8 cellular contexts compared by ENCODE assay signal in the genomic region with DNA sequence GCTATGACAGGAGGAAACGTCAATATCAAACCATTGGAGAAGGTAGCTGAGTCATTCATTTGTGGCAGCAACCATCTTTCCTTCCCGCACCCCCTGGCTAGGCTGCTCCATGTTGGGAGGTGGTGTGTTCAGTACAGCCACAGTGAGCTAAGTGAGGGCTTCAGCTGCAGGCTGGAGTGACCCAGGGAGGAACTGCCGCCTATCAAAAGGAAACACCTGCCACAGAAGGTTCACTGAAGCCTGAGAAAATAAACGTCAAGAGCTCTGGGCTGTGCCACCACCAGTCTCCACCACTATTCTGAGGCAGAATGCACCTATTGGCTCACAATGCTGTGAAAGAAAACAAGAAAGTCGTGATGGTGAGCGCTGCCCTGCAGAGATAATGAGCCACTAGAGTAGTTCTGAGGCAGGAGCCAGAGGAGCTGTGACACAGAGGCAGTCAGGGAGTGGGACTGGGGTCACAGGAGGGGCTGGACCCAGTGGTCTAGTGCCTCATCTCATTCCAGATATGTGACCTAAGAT. TPM values are rescaled to one million over a fixed set of nuclear protein-coding genes. Genes with fewer than 3 reads are reported as not detected.
DNase-seq lines count a peak whose midpoint lies in the region; ATAC-seq lines count a peak whose summit lies in the region.

No MANE protein-coding gene starts in this region.

- peak; percentile 46 for ATAC-seq in GM19035 (IDR thresholded peaks at IDR 0.05; ENCODE audit: unreplicated experiment)
- peak; percentile 59 for ATAC-seq in HG03196 (IDR thresholded peaks at IDR 0.05; ENCODE audit: unreplicated experiment)

- peaks cover 33% of the 10 kb centered on the region for H3K36me3 Mint-ChIP-seq in activated naive CD4-positive, alpha-beta T cell treated with anti-CD3 and anti-CD28 coated beads for 36 hours (ENCODE audit: low read depth)

- H3K4me3 Mint-ChIP-seq in activated naive CD4-positive, alpha-beta T cell treated with anti-CD3 and anti-CD28 coated beads for 36 hours = peak overlapping the region; percentile 90

- CTCF ChIA-PET in activated naive CD4-positive, alpha-beta T cell treated with anti-CD3 and anti-CD28 coated beads for 36 hours (lab: Charles Lee) = interaction anchor here (1.0 to 1.2 kb wide), 3 partner anchors 36 to 352 kb away, joined by 3 to 4 read pairs (median 3); no protein-coding TSS in a partner anchor

- H3K27ac Mint-ChIP-seq in activated naive CD4-positive, alpha-beta T cell treated with anti-CD3 and anti-CD28 coated beads for 36 hours = peak overlapping the region; percentile 100

- DNase-seq in AML-193 (lab: John Stamatoyannopoulos, UW) = peak; percentile 55 to 57
- peak; percentile 46 for DNase-seq in OCI-M2 (lab: John Stamatoyannopoulos, UW; ENCODE audit: unreplicated experiment)
- DNase-seq in activated naive CD4-positive, alpha-beta T cell treated with anti-CD3 and anti-CD28 coated beads for 36 hours = peak; percentile 70
- DNase-seq in stimulated activated CD4-positive, alpha-beta T cell treated with anti-CD3 and anti-CD28 coated beads, Interleukin-2, amount 100 ng/mL, for 4 hours (ENCODE audit: low read depth) = peak; percentile 50
- no peak for DNase-seq in SW480 (ENCODE audit: low spot score)
- no peak for DNase-seq in inferior parietal cortex (ENCODE audit: extremely low spot score)

- intact Hi-C loops in activated naive CD4-positive, alpha-beta T cell treated with anti-CD3 and anti-CD28 coated beads for 36 hours (cut with micrococcal nuclease) = loop anchor here (1.0 to 2.0 kb wide), 8 partner anchors 9 to 603 kb away; a partner anchor contains a TSS

- H3K9me3 Mint-ChIP-seq in activated naive CD4-positive, alpha-beta T cell treated with anti-CD3 and anti-CD28 coated beads for 36 hours = no peaks in the 10 kb centered on the region

- H3K27me3 Mint-ChIP-seq in activated naive CD4-positive, alpha-beta T cell treated with anti-CD3 and anti-CD28 coated beads for 36 hours (ENCODE audit: low read depth) = no peaks in the 10 kb centered on the region

- H3K4me1 Mint-ChIP-seq in activated naive CD4-positive, alpha-beta T cell treated with anti-CD3 and anti-CD28 coated beads for 36 hours (ENCODE audit: low read depth) = peaks cover 61% of the 10 kb centered on the region

RNA-seq across cellular contexts. Expression of a gene that starts 34.8 kb away (rescaled TPM):
- 10 to 100 TPM; 60.2 to 63.7 TPM for total RNA-seq in activated naive CD4-positive, alpha-beta T cell treated with anti-CD3 and anti-CD28 coated beads for 36 hours

Comparison
In these comparisons a context has a peak if more than half of its experiments do, and no peak if none do; other contexts are left out.
1. DNase-seq: peak in AML-193 (2 of 2), OCI-M2 (single experiment), activated naive CD4-positive, alpha-beta T cell treated with anti-CD3 and anti-CD28 coated beads for 36 hours (single experiment) and stimulated activated CD4-positive, alpha-beta T cell treated with anti-CD3 and anti-CD28 coated beads, Interleukin-2, amount 100 ng/mL, for 4 hours (single experiment); none in SW480 (single experiment) and inferior parietal cortex (single experiment).